ENCODE assay signal across 1 cellular context in genomic region chr2:62313433-62314227, GRCh38.
A peak's percentile ranks its signal among the peaks of the same experiment; 100 is the strongest.
TF ChIP-seq lines count a peak whose summit lies in the region.

No MANE protein-coding gene starts in this region.

TF ChIP-seq in GM12878, 131 proteins besides CTCF, POLR2A, EP300 and RAD21 (continued from another document and continues in another):
- no peak for TF ChIP-seq ZNF592 (IDR thresholded peaks at IDR 0.05)
- TF ChIP-seq JUNB (IDR thresholded peaks at IDR 0.05), result peak; percentile 30; the same call in 1 of the 2 replicates
- no peak for TF ChIP-seq HCFC1 (IDR thresholded peaks at IDR 0.05; ENCODE audit: low read length)
- TF ChIP-seq, protein P1, sequence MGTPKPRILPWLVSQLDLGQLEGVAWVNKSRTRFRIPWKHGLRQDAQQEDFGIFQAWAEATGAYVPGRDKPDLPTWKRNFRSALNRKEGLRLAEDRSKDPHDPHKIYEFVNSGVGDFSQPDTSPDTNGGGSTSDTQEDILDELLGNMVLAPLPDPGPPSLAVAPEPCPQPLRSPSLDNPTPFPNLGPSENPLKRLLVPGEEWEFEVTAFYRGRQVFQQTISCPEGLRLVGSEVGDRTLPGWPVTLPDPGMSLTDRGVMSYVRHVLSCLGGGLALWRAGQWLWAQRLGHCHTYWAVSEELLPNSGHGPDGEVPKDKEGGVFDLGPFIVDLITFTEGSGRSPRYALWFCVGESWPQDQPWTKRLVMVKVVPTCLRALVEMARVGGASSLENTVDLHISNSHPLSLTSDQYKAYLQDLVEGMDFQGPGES (IDR thresholded peaks at IDR 0.05), result no peak
- no peak for TF ChIP-seq SMAD1 (IDR thresholded peaks at IDR 0.05; ENCODE audit: low read depth, partially characterized antibody)
- TF ChIP-seq, protein P2, sequence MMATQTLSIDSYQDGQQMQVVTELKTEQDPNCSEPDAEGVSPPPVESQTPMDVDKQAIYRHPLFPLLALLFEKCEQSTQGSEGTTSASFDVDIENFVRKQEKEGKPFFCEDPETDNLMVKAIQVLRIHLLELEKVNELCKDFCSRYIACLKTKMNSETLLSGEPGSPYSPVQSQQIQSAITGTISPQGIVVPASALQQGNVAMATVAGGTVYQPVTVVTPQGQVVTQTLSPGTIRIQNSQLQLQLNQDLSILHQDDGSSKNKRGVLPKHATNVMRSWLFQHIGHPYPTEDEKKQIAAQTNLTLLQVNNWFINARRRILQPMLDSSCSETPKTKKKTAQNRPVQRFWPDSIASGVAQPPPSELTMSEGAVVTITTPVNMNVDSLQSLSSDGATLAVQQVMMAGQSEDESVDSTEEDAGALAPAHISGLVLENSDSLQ (IDR thresholded peaks at IDR 0.05), result no peak
- no peak for TF ChIP-seq ZNF622 (IDR thresholded peaks at IDR 0.05)
- no peak for TF ChIP-seq ZNF207 (IDR thresholded peaks at IDR 0.05; ENCODE audit: borderline replicate concordance)
- TF ChIP-seq, protein P3, sequence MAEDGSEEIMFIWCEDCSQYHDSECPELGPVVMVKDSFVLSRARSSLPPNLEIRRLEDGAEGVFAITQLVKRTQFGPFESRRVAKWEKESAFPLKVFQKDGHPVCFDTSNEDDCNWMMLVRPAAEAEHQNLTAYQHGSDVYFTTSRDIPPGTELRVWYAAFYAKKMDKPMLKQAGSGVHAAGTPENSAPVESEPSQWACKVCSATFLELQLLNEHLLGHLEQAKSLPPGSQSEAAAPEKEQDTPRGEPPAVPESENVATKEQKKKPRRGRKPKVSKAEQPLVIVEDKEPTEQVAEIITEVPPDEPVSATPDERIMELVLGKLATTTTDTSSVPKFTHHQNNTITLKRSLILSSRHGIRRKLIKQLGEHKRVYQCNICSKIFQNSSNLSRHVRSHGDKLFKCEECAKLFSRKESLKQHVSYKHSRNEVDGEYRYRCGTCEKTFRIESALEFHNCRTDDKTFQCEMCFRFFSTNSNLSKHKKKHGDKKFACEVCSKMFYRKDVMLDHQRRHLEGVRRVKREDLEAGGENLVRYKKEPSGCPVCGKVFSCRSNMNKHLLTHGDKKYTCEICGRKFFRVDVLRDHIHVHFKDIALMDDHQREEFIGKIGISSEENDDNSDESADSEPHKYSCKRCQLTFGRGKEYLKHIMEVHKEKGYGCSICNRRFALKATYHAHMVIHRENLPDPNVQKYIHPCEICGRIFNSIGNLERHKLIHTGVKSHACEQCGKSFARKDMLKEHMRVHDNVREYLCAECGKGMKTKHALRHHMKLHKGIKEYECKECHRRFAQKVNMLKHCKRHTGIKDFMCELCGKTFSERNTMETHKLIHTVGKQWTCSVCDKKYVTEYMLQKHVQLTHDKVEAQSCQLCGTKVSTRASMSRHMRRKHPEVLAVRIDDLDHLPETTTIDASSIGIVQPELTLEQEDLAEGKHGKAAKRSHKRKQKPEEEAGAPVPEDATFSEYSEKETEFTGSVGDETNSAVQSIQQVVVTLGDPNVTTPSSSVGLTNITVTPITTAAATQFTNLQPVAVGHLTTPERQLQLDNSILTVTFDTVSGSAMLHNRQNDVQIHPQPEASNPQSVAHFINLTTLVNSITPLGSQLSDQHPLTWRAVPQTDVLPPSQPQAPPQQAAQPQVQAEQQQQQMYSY (CRISPR knock-in tag; IDR thresholded peaks at IDR 0.05), result no peak
- peak; percentile 83; the same call in 1 of the 2 replicates for TF ChIP-seq PAX5 (IDR thresholded peaks at IDR 0.05; ENCODE audit: borderline replicate concordance, low read depth, low read length)
- peak; percentile 89 for TF ChIP-seq CBX5 (IDR thresholded peaks at IDR 0.05; ENCODE audit: low read depth)
- no peak for TF ChIP-seq HDAC2 (IDR thresholded peaks at IDR 0.05)
- TF ChIP-seq POLR2AphosphoS2 (IDR thresholded peaks at IDR 0.05; ENCODE audit: low read depth, low read length), result no peak
- peak; percentile 71; the same call in 1 of the 2 replicates for TF ChIP-seq TBL1XR1 (IDR thresholded peaks at IDR 0.05; ENCODE audit: low read depth, low read length)
- no peak for TF ChIP-seq HDAC6 (IDR thresholded peaks at IDR 0.05; ENCODE audit: unreplicated experiment)
- no peak for TF ChIP-seq KDM1A (IDR thresholded peaks at IDR 0.05; ENCODE audit: borderline replicate concordance)
- TF ChIP-seq RB1 (IDR thresholded peaks at IDR 0.05; ENCODE audit: borderline replicate concordance), result no peak
- TF ChIP-seq FOXM1 (IDR thresholded peaks at IDR 0.05; ENCODE audit: low read depth, low read length), result peak; percentile 94
- TF ChIP-seq GATAD2B (conservative IDR thresholded peaks at IDR 0.05; ENCODE audit: low read depth), result peak; percentile 87
- TF ChIP-seq CHD4 (IDR thresholded peaks at IDR 0.05), result no peak
- no peak for TF ChIP-seq EZH2 (IDR thresholded peaks at IDR 0.05; ENCODE audit: borderline replicate concordance, control insufficient read depth, low read depth, low read length)
- peak; percentile 58 for TF ChIP-seq SKIL (IDR thresholded peaks at IDR 0.05; ENCODE audit: low read depth, poor library complexity, severe bottlenecking)
- no peak for TF ChIP-seq RFX5 (IDR thresholded peaks at IDR 0.05; ENCODE audit: low read depth, low read length)
- TF ChIP-seq, protein P4, sequence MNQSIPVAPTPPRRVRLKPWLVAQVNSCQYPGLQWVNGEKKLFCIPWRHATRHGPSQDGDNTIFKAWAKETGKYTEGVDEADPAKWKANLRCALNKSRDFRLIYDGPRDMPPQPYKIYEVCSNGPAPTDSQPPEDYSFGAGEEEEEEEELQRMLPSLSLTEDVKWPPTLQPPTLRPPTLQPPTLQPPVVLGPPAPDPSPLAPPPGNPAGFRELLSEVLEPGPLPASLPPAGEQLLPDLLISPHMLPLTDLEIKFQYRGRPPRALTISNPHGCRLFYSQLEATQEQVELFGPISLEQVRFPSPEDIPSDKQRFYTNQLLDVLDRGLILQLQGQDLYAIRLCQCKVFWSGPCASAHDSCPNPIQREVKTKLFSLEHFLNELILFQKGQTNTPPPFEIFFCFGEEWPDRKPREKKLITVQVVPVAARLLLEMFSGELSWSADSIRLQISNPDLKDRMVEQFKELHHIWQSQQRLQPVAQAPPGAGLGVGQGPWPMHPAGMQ (IDR thresholded peaks at IDR 0.05; ENCODE audit: borderline replicate concordance), result no peak
- no peak for TF ChIP-seq CHD1 (IDR thresholded peaks at IDR 0.05; ENCODE audit: low read depth, low read length)
- TF ChIP-seq, protein P5, sequence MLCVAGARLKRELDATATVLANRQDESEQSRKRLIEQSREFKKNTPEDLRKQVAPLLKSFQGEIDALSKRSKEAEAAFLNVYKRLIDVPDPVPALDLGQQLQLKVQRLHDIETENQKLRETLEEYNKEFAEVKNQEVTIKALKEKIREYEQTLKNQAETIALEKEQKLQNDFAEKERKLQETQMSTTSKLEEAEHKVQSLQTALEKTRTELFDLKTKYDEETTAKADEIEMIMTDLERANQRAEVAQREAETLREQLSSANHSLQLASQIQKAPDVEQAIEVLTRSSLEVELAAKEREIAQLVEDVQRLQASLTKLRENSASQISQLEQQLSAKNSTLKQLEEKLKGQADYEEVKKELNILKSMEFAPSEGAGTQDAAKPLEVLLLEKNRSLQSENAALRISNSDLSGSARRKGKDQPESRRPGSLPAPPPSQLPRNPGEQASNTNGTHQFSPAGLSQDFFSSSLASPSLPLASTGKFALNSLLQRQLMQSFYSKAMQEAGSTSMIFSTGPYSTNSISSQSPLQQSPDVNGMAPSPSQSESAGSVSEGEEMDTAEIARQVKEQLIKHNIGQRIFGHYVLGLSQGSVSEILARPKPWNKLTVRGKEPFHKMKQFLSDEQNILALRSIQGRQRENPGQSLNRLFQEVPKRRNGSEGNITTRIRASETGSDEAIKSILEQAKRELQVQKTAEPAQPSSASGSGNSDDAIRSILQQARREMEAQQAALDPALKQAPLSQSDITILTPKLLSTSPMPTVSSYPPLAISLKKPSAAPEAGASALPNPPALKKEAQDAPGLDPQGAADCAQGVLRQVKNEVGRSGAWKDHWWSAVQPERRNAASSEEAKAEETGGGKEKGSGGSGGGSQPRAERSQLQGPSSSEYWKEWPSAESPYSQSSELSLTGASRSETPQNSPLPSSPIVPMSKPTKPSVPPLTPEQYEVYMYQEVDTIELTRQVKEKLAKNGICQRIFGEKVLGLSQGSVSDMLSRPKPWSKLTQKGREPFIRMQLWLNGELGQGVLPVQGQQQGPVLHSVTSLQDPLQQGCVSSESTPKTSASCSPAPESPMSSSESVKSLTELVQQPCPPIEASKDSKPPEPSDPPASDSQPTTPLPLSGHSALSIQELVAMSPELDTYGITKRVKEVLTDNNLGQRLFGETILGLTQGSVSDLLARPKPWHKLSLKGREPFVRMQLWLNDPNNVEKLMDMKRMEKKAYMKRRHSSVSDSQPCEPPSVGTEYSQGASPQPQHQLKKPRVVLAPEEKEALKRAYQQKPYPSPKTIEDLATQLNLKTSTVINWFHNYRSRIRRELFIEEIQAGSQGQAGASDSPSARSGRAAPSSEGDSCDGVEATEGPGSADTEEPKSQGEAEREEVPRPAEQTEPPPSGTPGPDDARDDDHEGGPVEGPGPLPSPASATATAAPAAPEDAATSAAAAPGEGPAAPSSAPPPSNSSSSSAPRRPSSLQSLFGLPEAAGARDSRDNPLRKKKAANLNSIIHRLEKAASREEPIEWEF (IDR thresholded peaks at IDR 0.05; ENCODE audit: insufficient replicate concordance, low read depth, low read length), result no peak
- TF ChIP-seq SREBF2 (IDR thresholded peaks at IDR 0.05; ENCODE audit: low read length), result no peak
- TF ChIP-seq FOXK2 (IDR thresholded peaks at IDR 0.05), result no peak
- peak; percentile 70 for TF ChIP-seq CREM (IDR thresholded peaks at IDR 0.05; ENCODE audit: low read depth)
- peak; percentile 89; the same call in 1 of the 2 replicates for TF ChIP-seq ZBED1 (IDR thresholded peaks at IDR 0.05; ENCODE audit: borderline replicate concordance)
- TF ChIP-seq YBX1 (IDR thresholded peaks at IDR 0.05), result no peak
- TF ChIP-seq LARP7 (IDR thresholded peaks at IDR 0.05), result no peak
- no peak for TF ChIP-seq BMI1 (IDR thresholded peaks at IDR 0.05; ENCODE audit: borderline replicate concordance)
- TF ChIP-seq ZNF384 (IDR thresholded peaks at IDR 0.05; ENCODE audit: borderline replicate concordance, low read depth, low read length), result no peak
- peak; percentile 89 for TF ChIP-seq IKZF1 (conservative IDR thresholded peaks at IDR 0.05)
- no peak for TF ChIP-seq NR2C1 (IDR thresholded peaks at IDR 0.05)
- TF ChIP-seq TCF3 (IDR thresholded peaks at IDR 0.05; ENCODE audit: borderline replicate concordance, insufficient read depth, low read depth, low read length), result peak; percentile 71; the same call in 1 of the 2 replicates
- no peak for TF ChIP-seq RELA (IDR thresholded peaks at IDR 0.05; ENCODE audit: borderline replicate concordance, partially characterized antibody)
- peak; percentile 22; the same call in 1 of the 2 replicates for TF ChIP-seq MEF2A (IDR thresholded peaks at IDR 0.05; ENCODE audit: insufficient read depth, low read depth, low read length)
- no peak for TF ChIP-seq JUND (IDR thresholded peaks at IDR 0.05; ENCODE audit: low read depth, low read length)
- TF ChIP-seq, protein P6, sequence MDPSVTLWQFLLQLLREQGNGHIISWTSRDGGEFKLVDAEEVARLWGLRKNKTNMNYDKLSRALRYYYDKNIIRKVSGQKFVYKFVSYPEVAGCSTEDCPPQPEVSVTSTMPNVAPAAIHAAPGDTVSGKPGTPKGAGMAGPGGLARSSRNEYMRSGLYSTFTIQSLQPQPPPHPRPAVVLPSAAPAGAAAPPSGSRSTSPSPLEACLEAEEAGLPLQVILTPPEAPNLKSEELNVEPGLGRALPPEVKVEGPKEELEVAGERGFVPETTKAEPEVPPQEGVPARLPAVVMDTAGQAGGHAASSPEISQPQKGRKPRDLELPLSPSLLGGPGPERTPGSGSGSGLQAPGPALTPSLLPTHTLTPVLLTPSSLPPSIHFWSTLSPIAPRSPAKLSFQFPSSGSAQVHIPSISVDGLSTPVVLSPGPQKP (IDR thresholded peaks at IDR 0.05; ENCODE audit: low read depth, low read length), result no peak
- TF ChIP-seq USF1 (IDR thresholded peaks at IDR 0.05; ENCODE audit: borderline replicate concordance, extremely low read length, insufficient read depth, low read depth, low read length), result no peak
